ENCODE assay signal across 8 cellular contexts in the genomic region with DNA sequence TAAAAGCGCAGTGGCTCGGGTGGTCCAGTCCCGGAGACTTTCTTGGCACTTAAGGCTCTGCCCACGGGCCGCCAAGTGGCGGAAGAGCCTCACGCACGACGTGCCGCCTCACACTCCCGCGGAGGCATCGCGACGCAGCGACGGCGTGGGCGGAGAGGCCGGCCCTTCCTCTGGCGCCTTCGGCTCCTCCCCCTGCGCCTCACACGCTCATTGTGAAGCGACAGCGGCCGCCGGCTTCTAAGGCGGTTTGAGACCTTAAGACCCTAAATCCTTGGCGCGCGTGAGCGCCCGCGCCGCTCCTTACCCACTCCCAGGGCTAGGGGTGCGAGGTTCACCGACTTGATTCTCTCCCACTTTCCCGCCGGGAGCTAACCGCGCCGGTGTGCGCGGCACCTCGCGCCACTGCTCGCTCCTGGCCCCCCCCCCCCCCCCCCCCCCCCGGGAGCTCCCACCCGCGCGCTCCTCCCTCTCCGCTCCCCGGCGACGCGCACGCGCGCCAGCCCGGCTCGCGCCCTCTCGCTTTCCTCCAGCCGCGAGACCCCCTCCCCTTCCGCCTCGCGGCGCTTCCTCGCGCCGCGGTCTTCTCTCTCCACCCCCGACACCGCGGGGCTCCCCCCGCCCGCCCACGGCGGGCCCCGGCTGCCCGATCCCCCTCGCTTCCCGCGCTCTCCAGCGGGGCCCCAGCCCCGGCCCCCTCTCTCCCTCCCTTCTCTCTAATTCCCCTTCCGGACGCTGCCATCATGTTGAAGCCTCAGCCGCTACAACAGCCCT. TPM values are rescaled to one million over a fixed set of nuclear protein-coding genes. Genes with fewer than 3 reads are reported as not detected.
DNase-seq lines count a peak whose midpoint lies in the region; ATAC-seq and TF ChIP-seq lines count a peak whose summit lies in the region.

A gene with protein sequence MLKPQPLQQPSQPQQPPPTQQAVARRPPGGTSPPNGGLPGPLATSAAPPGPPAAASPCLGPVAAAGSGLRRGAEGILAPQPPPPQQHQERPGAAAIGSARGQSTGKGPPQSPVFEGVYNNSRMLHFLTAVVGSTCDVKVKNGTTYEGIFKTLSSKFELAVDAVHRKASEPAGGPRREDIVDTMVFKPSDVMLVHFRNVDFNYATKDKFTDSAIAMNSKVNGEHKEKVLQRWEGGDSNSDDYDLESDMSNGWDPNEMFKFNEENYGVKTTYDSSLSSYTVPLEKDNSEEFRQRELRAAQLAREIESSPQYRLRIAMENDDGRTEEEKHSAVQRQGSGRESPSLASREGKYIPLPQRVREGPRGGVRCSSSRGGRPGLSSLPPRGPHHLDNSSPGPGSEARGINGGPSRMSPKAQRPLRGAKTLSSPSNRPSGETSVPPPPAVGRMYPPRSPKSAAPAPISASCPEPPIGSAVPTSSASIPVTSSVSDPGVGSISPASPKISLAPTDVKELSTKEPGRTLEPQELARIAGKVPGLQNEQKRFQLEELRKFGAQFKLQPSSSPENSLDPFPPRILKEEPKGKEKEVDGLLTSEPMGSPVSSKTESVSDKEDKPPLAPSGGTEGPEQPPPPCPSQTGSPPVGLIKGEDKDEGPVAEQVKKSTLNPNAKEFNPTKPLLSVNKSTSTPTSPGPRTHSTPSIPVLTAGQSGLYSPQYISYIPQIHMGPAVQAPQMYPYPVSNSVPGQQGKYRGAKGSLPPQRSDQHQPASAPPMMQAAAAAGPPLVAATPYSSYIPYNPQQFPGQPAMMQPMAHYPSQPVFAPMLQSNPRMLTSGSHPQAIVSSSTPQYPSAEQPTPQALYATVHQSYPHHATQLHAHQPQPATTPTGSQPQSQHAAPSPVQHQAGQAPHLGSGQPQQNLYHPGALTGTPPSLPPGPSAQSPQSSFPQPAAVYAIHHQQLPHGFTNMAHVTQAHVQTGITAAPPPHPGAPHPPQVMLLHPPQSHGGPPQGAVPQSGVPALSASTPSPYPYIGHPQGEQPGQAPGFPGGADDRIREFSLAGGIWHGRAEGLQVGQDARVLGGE (plus strand): TSS at position 480 of the 771 bp plus-strand sequence. CDS start 261 bp downstream, at position 741.

- H3K4me3 Mint-ChIP-seq in activated naive CD8-positive, alpha-beta T cell treated with anti-CD3 and anti-CD28 coated beads, Interleukin-2, amount 50 U/mL, for 24 hours = peak within 1 kb of the TSS; percentile 98

- ATAC-seq in HG02623 (IDR thresholded peaks at IDR 0.05; ENCODE audit: unreplicated experiment) = peak; percentile 44
- peak; percentile 42 for ATAC-seq in activated naive CD8-positive, alpha-beta T cell treated with anti-CD3 and anti-CD28 coated beads, Interleukin-2, amount 50 U/mL, for 24 hours

- DNase-seq in NCI-H1105 treated with DMSO at 0.1 percent for 48 hours (lab: John Stamatoyannopoulos, UW) = peak; percentile 86
- peak; percentile 90 for DNase-seq in SW480 (ENCODE audit: low spot score)
- DNase-seq in activated naive CD8-positive, alpha-beta T cell treated with anti-CD3 and anti-CD28 coated beads, Interleukin-2, amount 50 U/mL, for 24 hours = peak; percentile 96
- peak; percentile 96 to 99 for DNase-seq in cardiac muscle cell (ENCODE audit: low read depth in 1 of 2, low spot score in 1 of 2)
- peak; percentile 90 to 95 for DNase-seq in tibial artery

- peaks cover 21% of the 10 kb centered on the region for H3K36me3 ChIP-seq in cardiac muscle cell
- no peaks in the 10 kb centered on the region for H3K36me3 ChIP-seq in parathyroid adenoma (ENCODE audit: control insufficient read depth, insufficient read depth, low read length)
- peaks cover 21 to 38% (median 24%) of the 10 kb centered on the region in 3 donors for H3K36me3 ChIP-seq in tibial artery

- H3K27ac ChIP-seq in cardiac muscle cell (peak within 1 kb of the TSS; percentile 99), parathyroid adenoma (peak within 1 kb of the TSS; percentile 95), tibial artery (peak within 1 kb of the TSS; percentile 99 to 100)

- peaks cover 57% of the 10 kb centered on the region for H3K4me1 Mint-ChIP-seq in activated naive CD8-positive, alpha-beta T cell treated with anti-CD3 and anti-CD28 coated beads, Interleukin-2, amount 50 U/mL, for 24 hours

- peaks cover 28% of the 10 kb centered on the region for H3K79me2 ChIP-seq in parathyroid adenoma

- H3K9me3 ChIP-seq in cardiac muscle cell (ENCODE audit: low read depth) = no peaks in the 10 kb centered on the region
- no peaks in the 10 kb centered on the region for H3K9me3 ChIP-seq in parathyroid adenoma (ENCODE audit: control insufficient read depth, low read length)
- no peaks in the 10 kb centered on the region for H3K9me3 ChIP-seq in tibial artery

- H3K27me3 Mint-ChIP-seq in activated naive CD8-positive, alpha-beta T cell treated with anti-CD3 and anti-CD28 coated beads, Interleukin-2, amount 50 U/mL, for 24 hours = peaks cover 5% of the 10 kb centered on the region

- H3K4me1 ChIP-seq in cardiac muscle cell (ENCODE audit: low read depth) = peaks cover 10% of the 10 kb centered on the region
- H3K4me1 ChIP-seq in parathyroid adenoma = peaks cover 10% of the 10 kb centered on the region
- peaks cover 0 to 32% (median 23%) of the 10 kb centered on the region in 4 donors for H3K4me1 ChIP-seq in tibial artery

- H2AFZ ChIP-seq in parathyroid adenoma = peak within 1 kb of the TSS; percentile 92

- peaks cover 59% of the 10 kb centered on the region for H3K36me3 Mint-ChIP-seq in activated naive CD8-positive, alpha-beta T cell treated with anti-CD3 and anti-CD28 coated beads, Interleukin-2, amount 50 U/mL, for 24 hours (ENCODE audit: low read depth)

- intact Hi-C loops in tibial artery (cut with DNase I; ENCODE audit: low total_unique reads) = loop anchor here (10.0 kb wide), 1 partner anchor 268 kb away; a partner anchor contains a TSS

- no peaks in the 10 kb centered on the region for H3K9me3 Mint-ChIP-seq in activated naive CD8-positive, alpha-beta T cell treated with anti-CD3 and anti-CD28 coated beads, Interleukin-2, amount 50 U/mL, for 24 hours

- H3K27ac Mint-ChIP-seq in activated naive CD8-positive, alpha-beta T cell treated with anti-CD3 and anti-CD28 coated beads, Interleukin-2, amount 50 U/mL, for 24 hours = peak within 1 kb of the TSS; percentile 100

- H3K27me3 ChIP-seq in cardiac muscle cell = no peaks in the 10 kb centered on the region
- H3K27me3 ChIP-seq in parathyroid adenoma (ENCODE audit: control insufficient read depth, insufficient read depth, low read length) = no peaks in the 10 kb centered on the region
- no peaks in the 10 kb centered on the region for H3K27me3 ChIP-seq in tibial artery

- H3K9ac ChIP-seq in parathyroid adenoma = peak within 1 kb of the TSS; percentile 98

- TF ChIP-seq CTCF in cardiac muscle cell (IDR thresholded peaks at IDR 0.05; ENCODE audit: low read depth, low read length) = no peak
- TF ChIP-seq CTCF in parathyroid adenoma (IDR thresholded peaks at IDR 0.05) = peak; percentile 35
- peak; percentile 9 to 49 for TF ChIP-seq CTCF in tibial artery (IDR thresholded peaks at IDR 0.05)

- peak within 1 kb of the TSS; percentile 99 for H3K4me2 ChIP-seq in parathyroid adenoma (ENCODE audit: low read length)

- peak within 1 kb of the TSS; percentile 97 for H3K4me3 ChIP-seq in GM08714 (ENCODE audit: low read length)
- H3K4me3 ChIP-seq in cardiac muscle cell = peak within 1 kb of the TSS; percentile 97
- peak within 1 kb of the TSS; percentile 99 for H3K4me3 ChIP-seq in parathyroid adenoma (ENCODE audit: low read depth, low read length)
- peak within 1 kb of the TSS; percentile 89 to 99 for H3K4me3 ChIP-seq in tibial artery

RNA-seq across cellular contexts. Expression of the gene that starts here (rescaled TPM):
- 70.9 and 81.2 TPM in 2 replicates for total RNA-seq in cardiac muscle cell
- 116 and 129 TPM in 2 replicates for polyA plus RNA-seq in cardiac muscle cell

Comparison
In these comparisons a context has a peak if more than half of its experiments do, and no peak if none do; other contexts are left out.
1. Peak in every context shown above with its lines: DNase-seq, ATAC-seq, H3K4me3 ChIP-seq and H3K27ac ChIP-seq.